ENCODE assay signal across 24 cellular contexts in genomic region chr7:148162808-148163207, GRCh38.
DNase-seq lines count a peak whose midpoint lies in the region; ATAC-seq and TF ChIP-seq lines count a peak whose summit lies in the region.
"Had no signal": no experiment of that assay in that cellular context is flagged by ENCODE, and none has a peak within 500 bp of the region (broad histone marks: within the 10 kb centered on the region; RNA-seq: fewer than 3 reads in every experiment).

No MANE protein-coding gene starts in this region.

- H2AFZ ChIP-seq in mammary epithelial cell (ENCODE audit: low read depth, low read length) (no peak overlapping the region), neural cell (ENCODE audit: low read depth, low read length) (no peak overlapping the region)
- H2AFZ ChIP-seq: GM23338 had no signal

- H3K79me2 ChIP-seq in mammary epithelial cell (ENCODE audit: insufficient read depth, low read length) (no peaks in the 10 kb centered on the region), neural cell (replicated peaks; ENCODE audit: insufficient read depth, low read length) (no peaks in the 10 kb centered on the region)

- TF ChIP-seq CTCF in MCF 10A (IDR thresholded peaks at IDR 0.05; ENCODE audit: unreplicated experiment), result no peak
- TF ChIP-seq CTCF in mammary epithelial cell (conservative IDR thresholded peaks at IDR 0.05 in 1 of 2, IDR thresholded peaks at IDR 0.05 in 1 of 2; ENCODE audit: extremely low read depth in 1 of 2, insufficient read depth in 1 of 2, low read depth in 1 of 2, low read length in 2 of 2), result no peak
- TF ChIP-seq CTCF in neural cell (IDR thresholded peaks at IDR 0.05; ENCODE audit: poor library complexity, severe bottlenecking), result no peak
- TF ChIP-seq CTCF in stomach (IDR thresholded peaks at IDR 0.05), result no peak

- POLR2A ChIA-PET in MCF 10A (lab: Yijun Ruan, JAX), result interaction anchor here (1.5 kb wide), 1 partner anchor 9 kb away, joined by 5 read pairs; no protein-coding TSS in a partner anchor

- no peaks in the 10 kb centered on the region for H3K9me2 ChIP-seq in neural cell (ENCODE audit: insufficient read depth, low read length)

- H3K27ac Mint-ChIP-seq in MCF 10A (ENCODE audit: low read depth, unreplicated experiment), result no peak overlapping the region
- H3K27ac Mint-ChIP-seq: CD4-positive, alpha-beta T cell; CD8-positive, alpha-beta memory T cell; GM23338; H9 had no signal

- H3K9me3 Mint-ChIP-seq in MCF 10A (ENCODE audit: unreplicated experiment), result peaks cover 5% of the 10 kb centered on the region
- H3K9me3 Mint-ChIP-seq: CD4-positive, alpha-beta T cell; H9 had no signal

- no peaks in the 10 kb centered on the region for H3K36me3 Mint-ChIP-seq in MCF 10A (ENCODE audit: insufficient read depth, unreplicated experiment)
- H3K36me3 Mint-ChIP-seq: CD14-positive monocyte; CD8-positive, alpha-beta memory T cell had no signal

- H3K36me3 ChIP-seq in mammary epithelial cell (ENCODE audit: insufficient read depth, low read length) (no peaks in the 10 kb centered on the region), neural cell (ENCODE audit: insufficient read depth, low read length) (no peaks in the 10 kb centered on the region), stomach (no peaks in the 10 kb centered on the region)
- H3K36me3 ChIP-seq: BE2C; BLaER1 treated with 17β-estradiol and CSF1 and Interleukin-3, amounts not matched to agents 10 nM and 100 nM had no signal

- intact Hi-C loops in MCF 10A (cut with micrococcal nuclease), result no loop called here
- intact Hi-C loops in mammary epithelial cell (cut with micrococcal nuclease), result no loop called here
- intact Hi-C loops in stomach (cut with DNase I; ENCODE audit: low total_unique reads), result no loop called here

- no peak overlapping the region for H3K4me3 ChIP-seq in mammary epithelial cell (replicated peaks in 1 of 3; ENCODE audit: insufficient read depth in 1 of 3, low read depth in 2 of 3, low read length in 3 of 3)
- H3K4me3 ChIP-seq in neural cell (ENCODE audit: low read length), result no peak overlapping the region
- H3K4me3 ChIP-seq in stomach, result no peak overlapping the region
- H3K4me3 ChIP-seq: A549; BLaER1 treated with 17β-estradiol and CSF1 and Interleukin-3, amounts not matched to agents 10 nM and 100 nM; GM12878; GM23338 had no signal

- CTCF ChIA-PET in MCF 10A (lab: Yijun Ruan, JAX) (interaction anchor here (0.6 to 4.2 kb wide), 3 partner anchors 10 to 74 kb away, joined by 3 to 20 read pairs (median 6); no protein-coding TSS in a partner anchor), mammary epithelial cell (lab: Charles Lee; ENCODE audit: low non-redundant PET) (no interaction called here)

- H3K4me1 Mint-ChIP-seq in MCF 10A (ENCODE audit: insufficient read depth, unreplicated experiment), result no peaks in the 10 kb centered on the region
- H3K4me1 Mint-ChIP-seq: CD8-positive, alpha-beta memory T cell; GM23338 had no signal

- WGBS in mammary epithelial cell (ENCODE audit: low coverage, missing lambda C conversion rate), result 35% methylated on average over 4 of the region's 4 CpGs
- WGBS in stomach, 5 donors, result 19 to 41% (median 27%) methylated on average over 4 of the region's 4 CpGs

- no peak overlapping the region for H3K4me3 Mint-ChIP-seq in MCF 10A (ENCODE audit: unreplicated experiment)
- H3K4me3 Mint-ChIP-seq: CD14-positive monocyte; CD4-positive, alpha-beta T cell; CD8-positive, alpha-beta memory T cell; GM23338; H9 had no signal

- H3K4me2 ChIP-seq in mammary epithelial cell (ENCODE audit: insufficient read depth, low read depth, low read length) (no peak overlapping the region), neural cell (ENCODE audit: low read length) (no peak overlapping the region)
- H3K4me2 ChIP-seq: A549; BLaER1 treated with 17β-estradiol and CSF1 and Interleukin-3, amounts not matched to agents 10 nM and 100 nM; GM23338 had no signal

- no peak for TF ChIP-seq POLR2A in stomach (IDR thresholded peaks at IDR 0.05)

- H3K27me3 ChIP-seq in mammary epithelial cell (ENCODE audit: insufficient read depth, low read length) (no peaks in the 10 kb centered on the region), neural cell (ENCODE audit: insufficient read depth, low read depth, low read length) (no peaks in the 10 kb centered on the region), stomach (no peaks in the 10 kb centered on the region)
- H3K27me3 ChIP-seq: BE2C; BLaER1 treated with 17β-estradiol and CSF1 and Interleukin-3, amounts not matched to agents 10 nM and 100 nM had no signal

- H3K9ac ChIP-seq in mammary epithelial cell (ENCODE audit: insufficient read depth, low read length) (no peak overlapping the region), neural cell (ENCODE audit: low read length) (no peak overlapping the region)
- H3K9ac ChIP-seq: BLaER1 treated with 17β-estradiol and CSF1 and Interleukin-3, amounts not matched to agents 10 nM and 100 nM had no signal

- in situ Hi-C loops in mammary epithelial cell (cut with MboI; ENCODE audit: low sequenced_read_pairs in 2 of 2), result no loop called here

- no peak overlapping the region for H3K27ac ChIP-seq in mammary epithelial cell (ENCODE audit: insufficient read depth, low read depth, low read length)
- peak overlapping the region; percentile 14 for H3K27ac ChIP-seq in neural cell (ENCODE audit: low read length)
- no peak overlapping the region for H3K27ac ChIP-seq in stomach
- H3K27ac ChIP-seq: A549; BLaER1 treated with 17β-estradiol and CSF1 and Interleukin-3, amounts not matched to agents 10 nM and 100 nM had no signal

- no peak for TF ChIP-seq RAD21 in neural cell (conservative IDR thresholded peaks at IDR 0.05)

- H3K27me3 Mint-ChIP-seq in MCF 10A (ENCODE audit: insufficient read depth, unreplicated experiment), result peaks cover 77% of the 10 kb centered on the region

- dilution Hi-C loops in mammary epithelial cell (cut with HindIII; ENCODE audit: low sequenced_read_pairs), result no loop called here

- peak; percentile 58 for DNase-seq in MCF 10A (ENCODE audit: unreplicated experiment)
- no peak for DNase-seq in mammary epithelial cell
- peak; percentile 32 for DNase-seq in NCI-H2029 treated with DMSO at 0.1 percent for 48 hours (lab: John Stamatoyannopoulos, UW)
- DNase-seq in stomach, result peak; percentile 58
- no peak for DNase-seq in activated naive CD4-positive, alpha-beta T cell treated with Interleukin-2 at 50 U/mL for 16 hours
- DNase-seq: 8988T; ACHN; AML-193; BE2C; CD4-positive, alpha-beta T cell; CD8-positive, alpha-beta memory T cell; DMS 273 treated with DMSO at 0.1 percent for 48 hours; DMS79; EL; GDM1; H9 had no signal

- H4K20me1 ChIP-seq in mammary epithelial cell (ENCODE audit: insufficient read depth, low read length) (no peaks in the 10 kb centered on the region), neural cell (ENCODE audit: insufficient read depth) (no peaks in the 10 kb centered on the region)
- H4K20me1 ChIP-seq: BLaER1 treated with 17β-estradiol and CSF1 and Interleukin-3, amounts not matched to agents 10 nM and 100 nM had no signal

- no peak for ATAC-seq in GM19035 (IDR thresholded peaks at IDR 0.05; ENCODE audit: unreplicated experiment)
- ATAC-seq: A549, GM12878, GM23338, HCT116 had no signal

- no peaks in the 10 kb centered on the region for H3K4me1 ChIP-seq in mammary epithelial cell (ENCODE audit: insufficient read depth, low read length)
- H3K4me1 ChIP-seq in stomach, result peaks cover 0 to 12% (median 5%) of the 10 kb centered on the region in 4 donors
- H3K4me1 ChIP-seq: A549, BE2C had no signal

- no peaks in the 10 kb centered on the region for H3K9me3 ChIP-seq in mammary epithelial cell (replicated peaks; ENCODE audit: insufficient read depth, low read length)
- H3K9me3 ChIP-seq in neural cell (ENCODE audit: low read length), result no peaks in the 10 kb centered on the region
- H3K9me3 ChIP-seq in stomach, result no peaks in the 10 kb centered on the region
- H3K9me3 ChIP-seq: A549; BE2C; BLaER1 treated with 17β-estradiol and CSF1 and Interleukin-3, amounts not matched to agents 10 nM and 100 nM had no signal

- H3F3A ChIP-seq in neural cell (ENCODE audit: insufficient read depth, low read length, poor library complexity, severe bottlenecking), result no peaks in the 10 kb centered on the region

- no TSS peak for BruUV-seq in MCF 10A (replicated peaks; lab: Mats Ljungman, UMichigan)
- BruUV-seq in mammary epithelial cell (replicated peaks; lab: Mats Ljungman, UMichigan), result no TSS peak

- TF ChIP-seq EP300 in neural cell (conservative IDR thresholded peaks at IDR 0.05; ENCODE audit: poor library complexity, severe bottlenecking) (no peak), stomach (IDR thresholded peaks at IDR 0.05) (no peak)

TF ChIP-seq in neural cell, 6 proteins besides CTCF, POLR2A, EP300 and RAD21:
- TF ChIP-seq EZH2 (IDR thresholded peaks at IDR 0.05; ENCODE audit: borderline replicate concordance, insufficient read depth, low read length, poor library complexity, severe bottlenecking) (no peak), SMC3 (conservative IDR thresholded peaks at IDR 0.05; ENCODE audit: poor library complexity) (no peak), MXI1 (conservative IDR thresholded peaks at IDR 0.05; ENCODE audit: poor library complexity, severe bottlenecking) (no peak), REST (IDR thresholded peaks at IDR 0.05; ENCODE audit: borderline replicate concordance) (no peak), TAF1 (IDR thresholded peaks at IDR 0.05; ENCODE audit: low read depth) (no peak), POLR2AphosphoS5 (IDR thresholded peaks at IDR 0.05) (no peak)

Comparison
In these comparisons a context has a peak if more than half of its experiments do, and no peak if none do; other contexts are left out.
1. DNase-seq: peak in MCF 10A (single experiment), NCI-H2029 treated with DMSO at 0.1 percent for 48 hours (single experiment) and stomach (single experiment); none in mammary epithelial cell (single experiment) and activated naive CD4-positive, alpha-beta T cell treated with Interleukin-2 at 50 U/mL for 16 hours (single experiment).